8 cellular contexts compared by ENCODE assay signal in the genomic region with DNA sequence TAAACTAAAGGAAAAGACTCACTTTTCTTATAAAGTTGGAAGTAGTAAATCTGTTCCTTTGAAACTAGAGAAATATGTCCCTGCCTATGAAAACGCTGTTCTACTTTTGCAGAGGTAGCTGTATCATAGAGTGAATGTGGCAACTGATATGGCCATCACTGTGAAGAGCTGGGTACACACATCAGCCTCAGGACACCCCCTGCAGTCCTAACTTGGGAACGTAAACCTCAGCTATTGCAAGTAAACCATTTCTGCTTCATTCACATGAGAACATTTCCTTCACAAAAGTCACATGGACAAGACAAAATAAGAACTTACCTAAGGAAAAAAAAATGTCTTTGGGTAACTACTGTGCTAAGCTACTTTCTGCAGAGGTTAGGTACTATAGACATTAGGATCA.
DNase-seq lines count a peak whose midpoint lies in the region; TF ChIP-seq lines count a peak whose summit lies in the region.

No MANE protein-coding gene starts in this region.

- no peaks in the 10 kb centered on the region for H3K27me3 Mint-ChIP-seq in MCF 10A (ENCODE audit: insufficient read depth, unreplicated experiment)

- DNase-seq in MCF 10A (ENCODE audit: unreplicated experiment), result peak; percentile 17
- no peak for DNase-seq in breast epithelium (ENCODE audit: low spot score in 2 of 2)
- DNase-seq in NCI-H82 (lab: John Stamatoyannopoulos, UW), result peak; percentile 70
- peak; percentile 49 for DNase-seq in ecto neural progenitor cell (ENCODE audit: low spot score)
- DNase-seq in stimulated activated CD4-positive, alpha-beta T cell treated with anti-CD3 and anti-CD28 coated beads, Interleukin-1b, Interleukin-23, amount 100 ng/mL, for 48 hours, result peak; percentile 5
- DNase-seq in PC-9, result no peak
- DNase-seq in ovary, result no peak
- no peak for DNase-seq in NCI-H524 treated with DMSO at 0.1 percent for 48 hours (lab: John Stamatoyannopoulos, UW)

- intact Hi-C loops in MCF 10A (cut with micrococcal nuclease) (no loop called here), breast epithelium (cut with DNase I; ENCODE audit: low total_unique reads) (no loop called here), PC-9 (cut with micrococcal nuclease; ENCODE audit: unreplicated experiment) (no loop called here), ovary (cut with DNase I) (no loop called here)

- no peaks in the 10 kb centered on the region for H3K9me3 Mint-ChIP-seq in MCF 10A (ENCODE audit: unreplicated experiment)

- no peaks in the 10 kb centered on the region for H4K20me1 ChIP-seq in PC-9 (ENCODE audit: insufficient read depth)

- no peak overlapping the region for H2AFZ ChIP-seq in PC-9

- TF ChIP-seq POLR2A in breast epithelium (IDR thresholded peaks at IDR 0.05), result no peak
- TF ChIP-seq POLR2A in ovary (IDR thresholded peaks at IDR 0.05), result no peak

- H3K4me3 ChIP-seq in breast epithelium, result no peak overlapping the region
- H3K4me3 ChIP-seq in PC-9, result no peak overlapping the region
- H3K4me3 ChIP-seq in ovary, result no peak overlapping the region

- no peaks in the 10 kb centered on the region for H3F3A ChIP-seq in PC-9 (ENCODE audit: insufficient read depth, low read depth)

- TF ChIP-seq CTCF in MCF 10A (IDR thresholded peaks at IDR 0.05; ENCODE audit: unreplicated experiment) (no peak), breast epithelium (IDR thresholded peaks at IDR 0.05) (no peak), PC-9 (conservative IDR thresholded peaks at IDR 0.05) (no peak), ovary (IDR thresholded peaks at IDR 0.05) (no peak)

- H3K4me2 ChIP-seq in PC-9, result no peak overlapping the region

- no peaks in the 10 kb centered on the region for H3K36me3 Mint-ChIP-seq in MCF 10A (ENCODE audit: insufficient read depth, unreplicated experiment)

- H3K27ac ChIP-seq in breast epithelium (no peak overlapping the region), PC-9 (no peak overlapping the region), ovary (no peak overlapping the region)

- no peaks in the 10 kb centered on the region for H3K79me2 ChIP-seq in PC-9 (ENCODE audit: low read depth)

- H3K9me3 ChIP-seq in breast epithelium (no peaks in the 10 kb centered on the region), PC-9 (ENCODE audit: insufficient read depth, low read depth) (no peaks in the 10 kb centered on the region), ovary (no peaks in the 10 kb centered on the region)

- no peak for TF ChIP-seq EP300 in ovary (IDR thresholded peaks at IDR 0.05)

- CTCF ChIA-PET in MCF 10A (lab: Yijun Ruan, JAX), result no interaction called here
- CTCF ChIA-PET in PC-9 (lab: Charles Lee), result no interaction called here

- 54 to 65% (median 59%) methylated on average over 2 of the region's 2 CpGs for WGBS in ovary, 3 donors

- H3K27me3 ChIP-seq in breast epithelium (no peaks in the 10 kb centered on the region), PC-9 (ENCODE audit: insufficient read depth, low read depth) (no peaks in the 10 kb centered on the region), ovary (no peaks in the 10 kb centered on the region)

- peaks cover 2% of the 10 kb centered on the region for H3K4me1 Mint-ChIP-seq in MCF 10A (ENCODE audit: insufficient read depth, unreplicated experiment)

- H3K4me1 ChIP-seq in breast epithelium, result no peaks in the 10 kb centered on the region
- H3K4me1 ChIP-seq in PC-9 (replicated peaks; ENCODE audit: insufficient read depth), result no peaks in the 10 kb centered on the region
- no peaks in the 10 kb centered on the region for H3K4me1 ChIP-seq in ovary (ENCODE audit: insufficient read depth)

- H3K4me3 Mint-ChIP-seq in MCF 10A (ENCODE audit: unreplicated experiment), result no peak overlapping the region

- no peak overlapping the region for H3K27ac Mint-ChIP-seq in MCF 10A (ENCODE audit: low read depth, unreplicated experiment)

- POLR2A ChIA-PET in MCF 10A (lab: Yijun Ruan, JAX), result no interaction called here
- POLR2A ChIA-PET in PC-9 (lab: Charles Lee; ENCODE audit: unreplicated experiment), result no interaction called here

- no peaks in the 10 kb centered on the region for H3K36me3 ChIP-seq in breast epithelium
- H3K36me3 ChIP-seq in PC-9 (ENCODE audit: low read depth), result no peaks in the 10 kb centered on the region
- no peaks in the 10 kb centered on the region for H3K36me3 ChIP-seq in ovary

- no TSS peak for BruUV-seq in MCF 10A (replicated peaks; lab: Mats Ljungman, UMichigan)
- BruUV-seq in PC-9 (replicated peaks; lab: Mats Ljungman, UMichigan), result no TSS peak

- no peaks in the 10 kb centered on the region for H3K9me2 ChIP-seq in PC-9 (ENCODE audit: insufficient read depth)

Comparison
In these comparisons a context has a peak if more than half of its experiments do, and no peak if none do; other contexts are left out.
1. DNase-seq: peak in MCF 10A (single experiment), NCI-H82 (single experiment), ecto neural progenitor cell (single experiment) and stimulated activated CD4-positive, alpha-beta T cell treated with anti-CD3 and anti-CD28 coated beads, Interleukin-1b, Interleukin-23, amount 100 ng/mL, for 48 hours (single experiment); none in breast epithelium (0 of 2), PC-9 (0 of 2), ovary (0 of 5) and NCI-H524 treated with DMSO at 0.1 percent for 48 hours (single experiment).